12 cellular contexts compared by ENCODE assay signal in genomic region chr5:124921694-124922093, GRCh38.
DNase-seq lines count a peak whose midpoint lies in the region; ATAC-seq and TF ChIP-seq lines count a peak whose summit lies in the region.
"Had no signal": no experiment of that assay in that cellular context is flagged by ENCODE, and none has a peak within 500 bp of the region (broad histone marks: within the 10 kb centered on the region; RNA-seq: fewer than 3 reads in every experiment).

No MANE protein-coding gene starts in this region.

- no peak for DNase-seq in body of pancreas
- DNase-seq in NCI-H345 (lab: John Stamatoyannopoulos, UW): no peak
- no peak for DNase-seq in GM20000 (ENCODE audit: low spot score)
- DNase-seq in activated T-cell treated with anti-CD3 and anti-CD28 coated beads, Interleukin-2, amount 50 U/mL, for 72 hours: no peak
- DNase-seq: activated CD4-positive, alpha-beta T cell treated with anti-CD3 and anti-CD28 coated beads for 36 hours; activated naive CD4-positive, alpha-beta T cell treated with anti-CD3 and anti-CD28 coated beads, Interleukin-2, amount 50 U/mL, for 16 hours; NCI-H1694 treated with DMSO at 0.1 percent for 48 hours had no signal

- intact Hi-C loops in body of pancreas (cut with DNase I): no loop called here

- H3K4me1 ChIP-seq in body of pancreas: peaks cover 24% of the 10 kb centered on the region

- H3K4me3 ChIP-seq in GM08714 (ENCODE audit: low read length) (peak overlapping the region; percentile 54; the same call in 1 of the 2 replicates), SU-DHL-6 (ENCODE audit: insufficient read depth, low read length, poor library complexity, severe bottlenecking) (peak overlapping the region; percentile 41), body of pancreas (no peak overlapping the region)
- H3K4me3 ChIP-seq: skin epidermis had no signal

- H3K27me3 ChIP-seq in SU-DHL-6 (ENCODE audit: low read length) (no peaks in the 10 kb centered on the region), body of pancreas (no peaks in the 10 kb centered on the region)

- H3K4me3 Mint-ChIP-seq in activated T-cell treated with anti-CD3 and anti-CD28 coated beads, Interleukin-2, amount 50 U/mL, for 72 hours: no peak overlapping the region
- H3K4me3 Mint-ChIP-seq: activated CD4-positive, alpha-beta T cell treated with anti-CD3 and anti-CD28 coated beads for 36 hours had no signal

- H3K9me3 Mint-ChIP-seq in activated T-cell treated with anti-CD3 and anti-CD28 coated beads, Interleukin-2, amount 50 U/mL, for 72 hours: peaks cover 0 to 4% of the 10 kb centered on the region in 2 donors

- no peaks in the 10 kb centered on the region for H3K79me2 ChIP-seq in SU-DHL-6 (ENCODE audit: insufficient read depth, low read length)

- TF ChIP-seq POLR2A in body of pancreas (IDR thresholded peaks at IDR 0.05): no peak

- no peaks in the 10 kb centered on the region for H3K9me2 ChIP-seq in SU-DHL-6 (replicated peaks; ENCODE audit: insufficient read depth, low read length)

- H3K36me3 ChIP-seq in SU-DHL-6 (ENCODE audit: low read length) (no peaks in the 10 kb centered on the region), body of pancreas (replicated peaks in 1 of 2; ENCODE audit: insufficient read depth in 1 of 2, low read depth in 2 of 2) (no peaks in the 10 kb centered on the region)

- peak; percentile 5 for ATAC-seq in GM21360 (IDR thresholded peaks at IDR 0.05; ENCODE audit: unreplicated experiment)
- ATAC-seq in HG03045 (IDR thresholded peaks at IDR 0.05; ENCODE audit: unreplicated experiment): peak; percentile 15
- no peak for ATAC-seq in body of pancreas
- no peak for ATAC-seq in activated T-cell treated with anti-CD3 and anti-CD28 coated beads, Interleukin-2, amount 50 U/mL, for 72 hours (replicated peaks in 1 of 2)

- peak overlapping the region; percentile 75 for H3K4me2 ChIP-seq in SU-DHL-6 (ENCODE audit: low read depth, low read length, poor library complexity, severe bottlenecking)

- no peaks in the 10 kb centered on the region for H3K27me3 Mint-ChIP-seq in activated T-cell treated with anti-CD3 and anti-CD28 coated beads, Interleukin-2, amount 50 U/mL, for 72 hours (ENCODE audit: low read depth)

- H3K36me3 Mint-ChIP-seq in activated T-cell treated with anti-CD3 and anti-CD28 coated beads, Interleukin-2, amount 50 U/mL, for 72 hours (ENCODE audit: insufficient read depth in 2 of 2): no peaks in the 10 kb centered on the region

- peaks cover 28% of the 10 kb centered on the region for H3F3A ChIP-seq in SU-DHL-6 (ENCODE audit: insufficient read depth)

- TF ChIP-seq CTCF in SU-DHL-6 (IDR thresholded peaks at IDR 0.05; ENCODE audit: insufficient read depth, low read length, poor library complexity, severe bottlenecking) (no peak), body of pancreas (IDR thresholded peaks at IDR 0.05) (no peak), GM20000 (IDR thresholded peaks at IDR 0.05; ENCODE audit: extremely low read depth, missing control alignments) (no peak)

- H3K9me3 ChIP-seq in SU-DHL-6 (ENCODE audit: insufficient read depth, low read length): no peaks in the 10 kb centered on the region
- H3K9me3 ChIP-seq in body of pancreas: no peaks in the 10 kb centered on the region

- H3K27ac Mint-ChIP-seq in activated T-cell treated with anti-CD3 and anti-CD28 coated beads, Interleukin-2, amount 50 U/mL, for 72 hours: no peak overlapping the region
- H3K27ac Mint-ChIP-seq: activated CD4-positive, alpha-beta T cell treated with anti-CD3 and anti-CD28 coated beads for 36 hours had no signal

- H3K4me1 Mint-ChIP-seq in activated T-cell treated with anti-CD3 and anti-CD28 coated beads, Interleukin-2, amount 50 U/mL, for 72 hours (ENCODE audit: low read depth): no peaks in the 10 kb centered on the region
- H3K4me1 Mint-ChIP-seq: activated CD4-positive, alpha-beta T cell treated with anti-CD3 and anti-CD28 coated beads for 36 hours had no signal

- WGBS in body of pancreas, 2 donors: 68 to 69% methylated on average over 4 of the region's 4 CpGs

- peak overlapping the region; percentile 89 for H3K27ac ChIP-seq in SU-DHL-6 (ENCODE audit: low read depth, low read length)
- H3K27ac ChIP-seq in body of pancreas: peak overlapping the region in 2 of 4 donors; percentile 11 to 54
- H3K27ac ChIP-seq: skin epidermis had no signal

- peak overlapping the region; percentile 77 for H2AFZ ChIP-seq in SU-DHL-6 (ENCODE audit: low read depth, low read length, severe bottlenecking)

- no peaks in the 10 kb centered on the region for H4K20me1 ChIP-seq in SU-DHL-6 (ENCODE audit: low read depth, low read length)

- H3K9ac ChIP-seq in SU-DHL-6 (ENCODE audit: low read length): peak overlapping the region; percentile 54

Comparison
In these comparisons a context has a peak if more than half of its experiments do, and no peak if none do; other contexts are left out.
1. H3K4me3 ChIP-seq: peak in GM08714 (single experiment) and SU-DHL-6 (single experiment); none in body of pancreas (0 of 2).
2. ATAC-seq: peak in GM21360 (single experiment) and HG03045 (single experiment); none in body of pancreas (single experiment) and activated T-cell treated with anti-CD3 and anti-CD28 coated beads, Interleukin-2, amount 50 U/mL, for 72 hours (0 of 2).